In the genomic region with DNA sequence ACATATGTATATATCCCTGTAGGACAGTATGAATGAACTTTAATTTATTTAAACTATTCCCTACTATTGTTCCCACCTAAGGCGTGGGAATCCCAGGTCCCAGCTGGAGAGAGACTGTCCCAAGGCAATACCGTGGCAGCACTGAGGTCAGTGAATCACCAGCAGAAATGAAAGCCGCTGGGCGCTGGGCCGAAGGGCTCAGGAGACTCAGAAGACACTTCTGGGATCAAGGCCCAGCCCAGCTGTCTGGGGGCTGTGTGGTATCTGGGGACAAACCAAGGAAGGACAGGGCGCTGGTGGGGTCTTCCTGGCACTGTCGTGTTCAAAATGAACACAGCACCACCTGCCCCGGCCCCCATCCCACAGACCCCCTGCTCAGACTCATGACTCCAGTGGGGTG, we compare ENCODE assay signal across 1 cellular context.
TF ChIP-seq lines count a peak whose summit lies in the region.

No MANE protein-coding gene starts in this region.

TF ChIP-seq in H1, 55 proteins besides CTCF, POLR2A, EP300 and RAD21 (continued from another document):
- TF ChIP-seq, protein P1, sequence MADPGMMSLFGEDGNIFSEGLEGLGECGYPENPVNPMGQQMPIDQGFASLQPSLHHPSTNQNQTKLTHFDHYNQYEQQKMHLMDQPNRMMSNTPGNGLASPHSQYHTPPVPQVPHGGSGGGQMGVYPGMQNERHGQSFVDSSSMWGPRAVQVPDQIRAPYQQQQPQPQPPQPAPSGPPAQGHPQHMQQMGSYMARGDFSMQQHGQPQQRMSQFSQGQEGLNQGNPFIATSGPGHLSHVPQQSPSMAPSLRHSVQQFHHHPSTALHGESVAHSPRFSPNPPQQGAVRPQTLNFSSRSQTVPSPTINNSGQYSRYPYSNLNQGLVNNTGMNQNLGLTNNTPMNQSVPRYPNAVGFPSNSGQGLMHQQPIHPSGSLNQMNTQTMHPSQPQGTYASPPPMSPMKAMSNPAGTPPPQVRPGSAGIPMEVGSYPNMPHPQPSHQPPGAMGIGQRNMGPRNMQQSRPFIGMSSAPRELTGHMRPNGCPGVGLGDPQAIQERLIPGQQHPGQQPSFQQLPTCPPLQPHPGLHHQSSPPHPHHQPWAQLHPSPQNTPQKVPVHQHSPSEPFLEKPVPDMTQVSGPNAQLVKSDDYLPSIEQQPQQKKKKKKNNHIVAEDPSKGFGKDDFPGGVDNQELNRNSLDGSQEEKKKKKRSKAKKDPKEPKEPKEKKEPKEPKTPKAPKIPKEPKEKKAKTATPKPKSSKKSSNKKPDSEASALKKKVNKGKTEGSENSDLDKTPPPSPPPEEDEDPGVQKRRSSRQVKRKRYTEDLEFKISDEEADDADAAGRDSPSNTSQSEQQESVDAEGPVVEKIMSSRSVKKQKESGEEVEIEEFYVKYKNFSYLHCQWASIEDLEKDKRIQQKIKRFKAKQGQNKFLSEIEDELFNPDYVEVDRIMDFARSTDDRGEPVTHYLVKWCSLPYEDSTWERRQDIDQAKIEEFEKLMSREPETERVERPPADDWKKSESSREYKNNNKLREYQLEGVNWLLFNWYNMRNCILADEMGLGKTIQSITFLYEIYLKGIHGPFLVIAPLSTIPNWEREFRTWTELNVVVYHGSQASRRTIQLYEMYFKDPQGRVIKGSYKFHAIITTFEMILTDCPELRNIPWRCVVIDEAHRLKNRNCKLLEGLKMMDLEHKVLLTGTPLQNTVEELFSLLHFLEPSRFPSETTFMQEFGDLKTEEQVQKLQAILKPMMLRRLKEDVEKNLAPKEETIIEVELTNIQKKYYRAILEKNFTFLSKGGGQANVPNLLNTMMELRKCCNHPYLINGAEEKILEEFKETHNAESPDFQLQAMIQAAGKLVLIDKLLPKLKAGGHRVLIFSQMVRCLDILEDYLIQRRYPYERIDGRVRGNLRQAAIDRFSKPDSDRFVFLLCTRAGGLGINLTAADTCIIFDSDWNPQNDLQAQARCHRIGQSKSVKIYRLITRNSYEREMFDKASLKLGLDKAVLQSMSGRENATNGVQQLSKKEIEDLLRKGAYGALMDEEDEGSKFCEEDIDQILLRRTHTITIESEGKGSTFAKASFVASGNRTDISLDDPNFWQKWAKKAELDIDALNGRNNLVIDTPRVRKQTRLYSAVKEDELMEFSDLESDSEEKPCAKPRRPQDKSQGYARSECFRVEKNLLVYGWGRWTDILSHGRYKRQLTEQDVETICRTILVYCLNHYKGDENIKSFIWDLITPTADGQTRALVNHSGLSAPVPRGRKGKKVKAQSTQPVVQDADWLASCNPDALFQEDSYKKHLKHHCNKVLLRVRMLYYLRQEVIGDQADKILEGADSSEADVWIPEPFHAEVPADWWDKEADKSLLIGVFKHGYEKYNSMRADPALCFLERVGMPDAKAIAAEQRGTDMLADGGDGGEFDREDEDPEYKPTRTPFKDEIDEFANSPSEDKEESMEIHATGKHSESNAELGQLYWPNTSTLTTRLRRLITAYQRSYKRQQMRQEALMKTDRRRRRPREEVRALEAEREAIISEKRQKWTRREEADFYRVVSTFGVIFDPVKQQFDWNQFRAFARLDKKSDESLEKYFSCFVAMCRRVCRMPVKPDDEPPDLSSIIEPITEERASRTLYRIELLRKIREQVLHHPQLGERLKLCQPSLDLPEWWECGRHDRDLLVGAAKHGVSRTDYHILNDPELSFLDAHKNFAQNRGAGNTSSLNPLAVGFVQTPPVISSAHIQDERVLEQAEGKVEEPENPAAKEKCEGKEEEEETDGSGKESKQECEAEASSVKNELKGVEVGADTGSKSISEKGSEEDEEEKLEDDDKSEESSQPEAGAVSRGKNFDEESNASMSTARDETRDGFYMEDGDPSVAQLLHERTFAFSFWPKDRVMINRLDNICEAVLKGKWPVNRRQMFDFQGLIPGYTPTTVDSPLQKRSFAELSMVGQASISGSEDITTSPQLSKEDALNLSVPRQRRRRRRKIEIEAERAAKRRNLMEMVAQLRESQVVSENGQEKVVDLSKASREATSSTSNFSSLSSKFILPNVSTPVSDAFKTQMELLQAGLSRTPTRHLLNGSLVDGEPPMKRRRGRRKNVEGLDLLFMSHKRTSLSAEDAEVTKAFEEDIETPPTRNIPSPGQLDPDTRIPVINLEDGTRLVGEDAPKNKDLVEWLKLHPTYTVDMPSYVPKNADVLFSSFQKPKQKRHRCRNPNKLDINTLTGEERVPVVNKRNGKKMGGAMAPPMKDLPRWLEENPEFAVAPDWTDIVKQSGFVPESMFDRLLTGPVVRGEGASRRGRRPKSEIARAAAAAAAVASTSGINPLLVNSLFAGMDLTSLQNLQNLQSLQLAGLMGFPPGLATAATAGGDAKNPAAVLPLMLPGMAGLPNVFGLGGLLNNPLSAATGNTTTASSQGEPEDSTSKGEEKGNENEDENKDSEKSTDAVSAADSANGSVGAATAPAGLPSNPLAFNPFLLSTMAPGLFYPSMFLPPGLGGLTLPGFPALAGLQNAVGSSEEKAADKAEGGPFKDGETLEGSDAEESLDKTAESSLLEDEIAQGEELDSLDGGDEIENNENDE (IDR thresholded peaks at IDR 0.05; ENCODE audit: insufficient replicate concordance, low read length) = no peak
TF ChIP-seq in H1: peak in this region for 0.
